Comparison of ENCODE assay signal across 1 cellular context in the genomic region with DNA sequence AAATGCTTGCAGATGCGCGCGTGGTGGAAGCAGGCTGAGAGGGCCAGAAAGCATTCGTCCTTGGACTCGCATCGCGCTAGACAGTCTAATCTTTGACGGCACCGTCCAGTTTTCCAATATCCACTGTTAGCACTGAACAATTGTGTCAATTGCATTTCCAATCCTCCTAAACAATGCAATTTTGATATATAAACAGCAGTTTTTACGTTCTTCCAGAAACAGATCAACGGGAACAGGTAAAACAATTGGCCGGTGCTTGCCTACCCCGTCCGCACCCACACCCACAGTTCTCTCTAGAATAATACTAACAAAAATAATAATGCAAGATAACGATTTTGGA.
TF ChIP-seq lines count a peak whose summit lies in the region.

No MANE protein-coding gene starts in this region.

TF ChIP-seq in HCT116, 20 proteins besides CTCF, POLR2A, EP300 and RAD21 (continued from another document):
- TF ChIP-seq, protein P1, sequence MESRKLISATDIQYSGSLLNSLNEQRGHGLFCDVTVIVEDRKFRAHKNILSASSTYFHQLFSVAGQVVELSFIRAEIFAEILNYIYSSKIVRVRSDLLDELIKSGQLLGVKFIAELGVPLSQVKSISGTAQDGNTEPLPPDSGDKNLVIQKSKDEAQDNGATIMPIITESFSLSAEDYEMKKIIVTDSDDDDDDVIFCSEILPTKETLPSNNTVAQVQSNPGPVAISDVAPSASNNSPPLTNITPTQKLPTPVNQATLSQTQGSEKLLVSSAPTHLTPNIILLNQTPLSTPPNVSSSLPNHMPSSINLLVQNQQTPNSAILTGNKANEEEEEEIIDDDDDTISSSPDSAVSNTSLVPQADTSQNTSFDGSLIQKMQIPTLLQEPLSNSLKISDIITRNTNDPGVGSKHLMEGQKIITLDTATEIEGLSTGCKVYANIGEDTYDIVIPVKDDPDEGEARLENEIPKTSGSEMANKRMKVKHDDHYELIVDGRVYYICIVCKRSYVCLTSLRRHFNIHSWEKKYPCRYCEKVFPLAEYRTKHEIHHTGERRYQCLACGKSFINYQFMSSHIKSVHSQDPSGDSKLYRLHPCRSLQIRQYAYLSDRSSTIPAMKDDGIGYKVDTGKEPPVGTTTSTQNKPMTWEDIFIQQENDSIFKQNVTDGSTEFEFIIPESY (IDR thresholded peaks at IDR 0.05; ENCODE audit: extremely low read depth, insufficient replicate concordance, low read length): no peak
- no peak for TF ChIP-seq ELF1 (IDR thresholded peaks at IDR 0.05; ENCODE audit: borderline replicate concordance, low read depth)
